30 cellular contexts compared by ENCODE assay signal in the genomic region with DNA sequence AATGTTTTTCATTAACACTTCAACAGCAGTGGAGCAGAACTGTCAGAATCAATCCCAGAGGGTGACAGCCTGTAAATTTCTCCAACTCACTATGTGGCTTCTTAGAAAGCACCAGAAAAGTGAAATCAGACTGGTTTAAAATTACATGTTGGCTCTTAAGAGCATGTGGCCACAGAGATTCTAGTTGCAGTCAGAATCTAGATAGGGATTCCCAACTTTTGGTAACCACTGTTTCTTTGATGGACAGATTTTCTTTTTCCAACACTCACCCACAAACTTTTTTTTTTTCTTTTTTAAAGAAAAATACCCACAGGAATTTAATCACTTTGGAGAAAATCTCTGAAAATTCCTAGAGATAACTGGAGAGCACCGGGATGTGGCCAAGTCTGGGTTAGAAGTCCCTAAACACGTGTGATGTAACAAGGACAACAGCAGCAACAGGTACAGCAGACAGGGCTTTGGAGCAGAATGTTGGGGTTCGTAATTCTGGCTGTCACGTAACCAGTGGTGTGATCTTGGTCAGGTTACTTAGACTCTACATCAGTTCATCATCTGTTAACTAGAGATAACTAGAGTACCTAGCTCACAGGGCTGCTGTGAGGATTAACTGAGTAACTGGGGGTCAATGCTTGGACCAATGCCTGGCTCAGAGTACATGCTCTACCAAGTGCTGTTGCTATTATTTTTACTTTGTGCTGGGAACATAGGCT.
DNase-seq lines count a peak whose midpoint lies in the region; ATAC-seq, FAIRE-seq and TF ChIP-seq lines count a peak whose summit lies in the region.
"Had no signal": no experiment of that assay in that cellular context is flagged by ENCODE, and none has a peak within 500 bp of the region (broad histone marks: within the 10 kb centered on the region; RNA-seq: fewer than 3 reads in every experiment).

No MANE protein-coding gene starts in this region.

- H3K79me2 ChIP-seq in HCT116 (ENCODE audit: insufficient read depth, low read length), result no peaks in the 10 kb centered on the region

- H3K9me3 Mint-ChIP-seq in brain, result no peaks in the 10 kb centered on the region
- H3K9me3 Mint-ChIP-seq: nephron progenitor cell, T-cell had no signal

- H3K9ac ChIP-seq in HCT116 (ENCODE audit: low read length), result peak overlapping the region; percentile 21
- no peak overlapping the region for H3K9ac ChIP-seq in mesenchymal stem cell (ENCODE audit: low read length)

- TF ChIP-seq POLR2A in HCT116 (IDR thresholded peaks at IDR 0.05; ENCODE audit: borderline replicate concordance, extremely low read depth, insufficient read depth, insufficient read length), result no peak

- 42% methylated on average over 2 of the region's 4 CpGs for WGBS in mesenchymal stem cell

- H3K23ac ChIP-seq in mesenchymal stem cell (ENCODE audit: low read length in 2 of 2), result no peak overlapping the region

- H3K27me3 ChIP-seq in HCT116 (ENCODE audit: insufficient read depth, low read length) (no peaks in the 10 kb centered on the region), mesenchymal stem cell (ENCODE audit: control insufficient read depth in 1 of 2, insufficient read depth in 1 of 2, low read length in 2 of 2) (no peaks in the 10 kb centered on the region)
- H3K27me3 ChIP-seq: esophagus squamous epithelium, gastroesophageal sphincter, Peyer's patch, suprapubic skin had no signal

- H3K4me2 ChIP-seq in HCT116 (ENCODE audit: low read length) (peak overlapping the region; percentile 64), mesenchymal stem cell (ENCODE audit: low read length, poor library complexity, severe bottlenecking) (no peak overlapping the region)

- no peak overlapping the region for H2BK120ac ChIP-seq in mesenchymal stem cell (ENCODE audit: low read depth, low read length)

- no peak overlapping the region for H3K14ac ChIP-seq in mesenchymal stem cell (ENCODE audit: low read length in 2 of 2)

- no peaks in the 10 kb centered on the region for H3K9me3 ChIP-seq in HCT116 (ENCODE audit: control insufficient read depth in 1 of 2, insufficient read depth in 1 of 2, low read depth in 1 of 2, low read length in 2 of 2)
- H3K9me3 ChIP-seq in mesenchymal stem cell (ENCODE audit: control insufficient read depth, low read length), result no peaks in the 10 kb centered on the region
- H3K9me3 ChIP-seq: esophagus squamous epithelium, gastroesophageal sphincter, Peyer's patch, suprapubic skin had no signal

- H3K4ac ChIP-seq in mesenchymal stem cell (ENCODE audit: low read depth in 1 of 2, low read length in 2 of 2), result no peak overlapping the region

- H2AFZ ChIP-seq in HCT116 (ENCODE audit: low read depth, low read length, poor library complexity, severe bottlenecking) (no peak overlapping the region), mesenchymal stem cell (ENCODE audit: low read depth, low read length) (no peak overlapping the region)

- no peak overlapping the region for H2BK12ac ChIP-seq in mesenchymal stem cell (ENCODE audit: low read length in 2 of 2)

- no peak overlapping the region for H2BK5ac ChIP-seq in mesenchymal stem cell (ENCODE audit: low read depth, low read length, poor library complexity, severe bottlenecking)

- H3K18ac ChIP-seq in mesenchymal stem cell (ENCODE audit: low read depth in 1 of 2, low read length in 2 of 2), result no peak overlapping the region

- no TSS peak for BruUV-seq in HCT116 (replicated peaks; lab: Mats Ljungman, UMichigan)

- no peaks in the 10 kb centered on the region for H3K9me2 ChIP-seq in HCT116 (ENCODE audit: insufficient read depth)

- no peak overlapping the region for H4K8ac ChIP-seq in mesenchymal stem cell (ENCODE audit: low read length)

- peaks cover 20% of the 10 kb centered on the region for H3K79me1 ChIP-seq in mesenchymal stem cell (replicated peaks; ENCODE audit: low read length, poor library complexity, severe bottlenecking)

- H3K4me3 ChIP-seq in HCT116 (replicated peaks in 1 of 2; ENCODE audit: low read depth in 1 of 2, low read length in 2 of 2), result peak overlapping the region in 1 of 2 experiments; percentile 14; a peak in 2 of 4 replicates
- H3K4me3 ChIP-seq in mesenchymal stem cell (ENCODE audit: insufficient read depth in 1 of 2, low read depth in 1 of 2, low read length in 2 of 2), result no peak overlapping the region
- H3K4me3 ChIP-seq: dorsolateral prefrontal cortex, esophagus squamous epithelium, gastroesophageal sphincter, Peyer's patch, suprapubic skin had no signal

- H3K36me3 ChIP-seq in HCT116 (ENCODE audit: control insufficient read depth in 1 of 2, insufficient read depth in 2 of 2, low read length in 2 of 2) (no peaks in the 10 kb centered on the region), mesenchymal stem cell (ENCODE audit: control insufficient read depth in 1 of 2, insufficient read depth in 2 of 2, low read depth in 1 of 2, low read length in 2 of 2) (peaks cover 0 to 9% of the 10 kb centered on the region in 2 experiments)
- H3K36me3 ChIP-seq: esophagus squamous epithelium, Peyer's patch, suprapubic skin had no signal

- peak overlapping the region in 4 of 5 experiments; percentile 48 to 74 (median 66) for H3K27ac Mint-ChIP-seq in brain
- H3K27ac Mint-ChIP-seq: activated CD8-positive, alpha-beta memory T cell treated with anti-CD3 and anti-CD28 coated beads, Interleukin-2, amount 10 ng/mL, durations not matched to agents 7 days and 5 days; T-cell had no signal

- H4K91ac ChIP-seq in mesenchymal stem cell (ENCODE audit: low read length), result no peak overlapping the region

- H3K27ac ChIP-seq in HCT116 (ENCODE audit: low read depth, low read length) (no peak overlapping the region), RWPE1 (peak overlapping the region; percentile 50; the same call in 1 of the 2 replicates), mesenchymal stem cell (ENCODE audit: low read length, poor library complexity, severe bottlenecking) (peak overlapping the region; percentile 55)
- H3K27ac ChIP-seq: C4-2B, dorsolateral prefrontal cortex, esophagus squamous epithelium, gastroesophageal sphincter, Peyer's patch, suprapubic skin had no signal

- H3K36me3 Mint-ChIP-seq in brain, result no peaks in the 10 kb centered on the region
- H3K36me3 Mint-ChIP-seq: activated CD8-positive, alpha-beta memory T cell treated with anti-CD3 and anti-CD28 coated beads, Interleukin-2, amount 10 ng/mL, durations not matched to agents 7 days and 5 days; T-cell had no signal

- DNase-seq in HCT116 (ENCODE audit: low read depth, low spot score) (no peak), RWPE1 (ENCODE audit: low spot score) (no peak), mesenchymal stem cell (no peak), T-helper 2 cell (no peak), urothelium cell line (ENCODE audit: low spot score) (no peak), NCI-H2171 (lab: John Stamatoyannopoulos, UW) (no peak), inferior parietal cortex (ENCODE audit: extremely low spot score) (no peak)
- DNase-seq: activated CD4-positive, alpha-beta T cell treated with anti-CD3 and anti-CD28 coated beads, Interleukin-2, amount 50 U/mL, for 4 hours; activated CD8-positive, alpha-beta memory T cell treated with anti-CD3 and anti-CD28 coated beads, Interleukin-2, amount 10 ng/mL, durations not matched to agents 7 days and 5 days; activated naive CD4-positive, alpha-beta T cell treated with Interleukin-2 at 50 U/mL for 16 hours; activated T-cell treated with anti-CD3 and anti-CD28 coated beads, Interleukin-2, amount 50 U/mL, for 48 hours; COR-L47; dorsolateral prefrontal cortex; esophagus squamous epithelium; GDM1; left colon; NCI-H2029; NCI-H524 treated with DMSO at 0.1 percent for 48 hours; nephron progenitor cell; NK-92 treated with Interleukin-12 subunit alpha and Interleukin-12 subunit beta, amount 100 ng/mL, for 24 hours; retina; stimulated activated naive CD4-positive, alpha-beta T cell treated with Interleukin-2 at 50 U/mL for 16 hours; T-cell had no signal

- H3K27me3 Mint-ChIP-seq in brain, result peaks cover 4% of the 10 kb centered on the region
- H3K27me3 Mint-ChIP-seq: T-cell had no signal

- intact Hi-C loops in HCT116 (cut with micrococcal nuclease), result no loop called here

- RAD21 ChIA-PET in HCT116 (lab: Charles Lee; ENCODE audit: low non-redundant PET in 1 of 2, low total read pairs in 2 of 2, uncharacterized antibody in 2 of 2, unreplicated experiment in 2 of 2), result interaction anchor here in 1 of 2 experiments (1.0 kb wide), 1 partner anchor 31 kb away, joined by 6 read pairs; no protein-coding TSS in a partner anchor

- H2BK15ac ChIP-seq in mesenchymal stem cell (ENCODE audit: low read depth, poor library complexity, severe bottlenecking), result no peak overlapping the region

- H4K20me1 ChIP-seq in HCT116 (ENCODE audit: insufficient read depth), result no peaks in the 10 kb centered on the region

- peak; percentile 6; the same call in 1 of the 2 replicates for ATAC-seq in HCT116
- ATAC-seq: activated CD8-positive, alpha-beta memory T cell treated with anti-CD3 and anti-CD28 coated beads, Interleukin-2, amount 10 ng/mL, durations not matched to agents 7 days and 5 days; gastroesophageal sphincter; T-cell had no signal

- TF ChIP-seq CTCF in HCT116 (IDR thresholded peaks at IDR 0.05 in 2 of 3, conservative IDR thresholded peaks at IDR 0.05 in 1 of 3; ENCODE audit: borderline replicate concordance in 1 of 3, insufficient read depth in 1 of 3, low read depth in 2 of 3, low read length in 2 of 3), result no peak
- no peak for TF ChIP-seq CTCF in RWPE1 (conservative IDR thresholded peaks at IDR 0.05; ENCODE audit: low read depth)
- TF ChIP-seq CTCF in brain (conservative IDR thresholded peaks at IDR 0.05), result no peak

- H3K4me3 Mint-ChIP-seq in brain, result no peak overlapping the region
- H3K4me3 Mint-ChIP-seq: activated CD8-positive, alpha-beta memory T cell treated with anti-CD3 and anti-CD28 coated beads, Interleukin-2, amount 10 ng/mL, durations not matched to agents 7 days and 5 days; T-cell had no signal

- H3K4me1 ChIP-seq in HCT116 (ENCODE audit: control insufficient read depth in 1 of 2, insufficient read depth in 2 of 2, low read length in 2 of 2), result peaks cover 16 to 60% of the 10 kb centered on the region in 2 experiments
- peaks cover 35% of the 10 kb centered on the region for H3K4me1 ChIP-seq in mesenchymal stem cell (ENCODE audit: control insufficient read depth, insufficient read depth, low read depth, low read length)
- H3K4me1 ChIP-seq: Peyer's patch, suprapubic skin had no signal

- no peak for TF ChIP-seq RAD21 in HCT116 (IDR thresholded peaks at IDR 0.05; ENCODE audit: low read depth)

- H3K4me1 Mint-ChIP-seq in brain, result peaks cover 71% of the 10 kb centered on the region

- peak overlapping the region; percentile 32 for H2AK5ac ChIP-seq in mesenchymal stem cell (ENCODE audit: low read length, severe bottlenecking)

- FAIRE-seq in urothelium cell line (lab: Jason Lieb, UNC), result no peak
- FAIRE-seq: endometrium, small intestine had no signal

- POLR2A ChIA-PET in HCT116 (lab: Charles Lee) (no interaction called here), RWPE1 (lab: Yijun Ruan, JAX; ENCODE audit: low non-redundant PET) (no interaction called here)

- CTCF ChIA-PET in HCT116 (lab: Charles Lee) (no interaction called here), RWPE1 (lab: Yijun Ruan, JAX) (interaction anchor here (2.0 kb wide), 1 partner anchor 31 kb away, joined by 5 read pairs; no protein-coding TSS in a partner anchor)

TF ChIP-seq in HCT116, 20 proteins besides CTCF, POLR2A, EP300 and RAD21 (continues in another document):
- TF ChIP-seq JUND (IDR thresholded peaks at IDR 0.05) (no peak), TCF7L2 (IDR thresholded peaks at IDR 0.05; ENCODE audit: borderline replicate concordance, extremely low read depth, insufficient read depth, insufficient read length) (no peak), SP1 (IDR thresholded peaks at IDR 0.05; ENCODE audit: low read depth) (no peak)
